In the genomic region with DNA sequence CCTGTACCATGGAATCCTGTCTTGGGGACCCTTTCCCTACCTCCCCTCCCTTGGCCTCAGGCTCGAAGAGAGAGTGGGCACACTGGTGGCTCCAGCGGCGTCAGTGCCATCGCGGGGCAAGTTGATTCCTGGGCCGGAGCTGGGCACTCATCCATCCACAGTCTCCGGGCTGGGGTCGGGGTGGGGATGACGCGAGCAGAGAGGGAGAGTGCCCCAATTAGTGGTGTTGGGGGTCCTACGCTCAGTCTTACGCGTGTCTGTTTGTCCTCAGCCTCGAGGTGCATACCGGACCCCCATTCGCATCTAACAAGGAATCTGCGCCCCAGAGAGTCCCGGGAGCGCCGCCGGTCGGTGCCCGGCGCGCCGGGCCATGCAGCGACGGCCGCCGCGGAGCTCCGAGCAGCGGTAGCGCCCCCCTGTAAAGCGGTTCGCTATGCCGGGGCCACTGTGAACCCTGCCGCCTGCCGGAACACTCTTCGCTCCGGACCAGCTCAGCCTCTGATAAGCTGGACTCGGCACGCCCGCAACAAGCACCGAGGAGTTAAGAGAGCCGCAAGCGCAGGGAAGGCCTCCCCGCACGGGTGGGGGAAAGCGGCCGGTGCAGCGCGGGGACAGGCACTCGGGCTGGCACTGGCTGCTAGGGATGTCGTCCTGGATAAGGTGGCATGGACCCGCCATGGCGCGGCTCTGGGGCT, we compare ENCODE assay signal across 9 cellular contexts. TPM values are rescaled to one million over a fixed set of nuclear protein-coding genes. Genes with fewer than 3 reads are reported as not detected.
DNase-seq lines count a peak whose midpoint lies in the region; ATAC-seq and TF ChIP-seq lines count a peak whose summit lies in the region.
"Had no signal": no experiment of that assay in that cellular context is flagged by ENCODE, and none has a peak within 500 bp of the region (broad histone marks: within the 10 kb centered on the region; RNA-seq: fewer than 3 reads in every experiment).

No MANE protein-coding gene starts in this region.

- H3K4me3 ChIP-seq in brain microvascular endothelial cell (ENCODE audit: low read depth, low read length) = peak overlapping the region; percentile 15
- H3K4me3 ChIP-seq in kidney epithelial cell (ENCODE audit: low read depth, low read length) = peak overlapping the region; percentile 34

- CTCF ChIA-PET in HEK293T (lab: Yijun Ruan, JAX) = no interaction called here

- H3K27ac ChIP-seq in brain microvascular endothelial cell = no peak overlapping the region
- peak overlapping the region; percentile 33 for H3K27ac ChIP-seq in substantia nigra (ENCODE audit: low read depth, low read length, poor library complexity, severe bottlenecking)

- peak; percentile 31 for DNase-seq in NCI-H748 (lab: John Stamatoyannopoulos, UW; ENCODE audit: unreplicated experiment)
- DNase-seq in NCI-H748 treated with DMSO at 0.1 percent for 48 hours (lab: John Stamatoyannopoulos, UW) = no peak
- no peak for DNase-seq in brain microvascular endothelial cell
- DNase-seq in kidney epithelial cell (ENCODE audit: low read depth) = no peak
- peak in 35 of 49 donors; percentile 20 to 76 (median 42) for DNase-seq in substantia nigra (lab: John Stamatoyannopoulos, UW)
- no peak for DNase-seq in HEK293T (ENCODE audit: extremely low spot score)

- H3K27me3 ChIP-seq in brain microvascular endothelial cell (replicated peaks) (peaks cover 31% of the 10 kb centered on the region), kidney epithelial cell (ENCODE audit: control insufficient read depth, insufficient read depth, low read length) (peaks cover 23% of the 10 kb centered on the region)

- no peak for ATAC-seq in HG03457 (IDR thresholded peaks at IDR 0.05; ENCODE audit: unreplicated experiment)
- no peak for ATAC-seq in GM21786 (IDR thresholded peaks at IDR 0.05; ENCODE audit: unreplicated experiment)

- in situ Hi-C loops in brain microvascular endothelial cell (cut with HindIII; ENCODE audit: low pct_ligation_motif_present, low sequenced_read_pairs) = no loop called here

- H3K36me3 ChIP-seq in brain microvascular endothelial cell (replicated peaks) (no peaks in the 10 kb centered on the region), kidney epithelial cell (ENCODE audit: control insufficient read depth, insufficient read depth, low read length) (no peaks in the 10 kb centered on the region)

- no peak for TF ChIP-seq CTCF in brain microvascular endothelial cell (IDR thresholded peaks at IDR 0.05; ENCODE audit: low read depth, low read length, missing control alignments)
- TF ChIP-seq CTCF in kidney epithelial cell (IDR thresholded peaks at IDR 0.05; ENCODE audit: insufficient read depth, low read length, poor library complexity, severe bottlenecking) = no peak

- POLR2A ChIA-PET in HEK293T (lab: Yijun Ruan, JAX) = no interaction called here

TF ChIP-seq in HEK293T, 16 proteins besides CTCF, POLR2A, EP300 and RAD21:
- TF ChIP-seq, protein P1, sequence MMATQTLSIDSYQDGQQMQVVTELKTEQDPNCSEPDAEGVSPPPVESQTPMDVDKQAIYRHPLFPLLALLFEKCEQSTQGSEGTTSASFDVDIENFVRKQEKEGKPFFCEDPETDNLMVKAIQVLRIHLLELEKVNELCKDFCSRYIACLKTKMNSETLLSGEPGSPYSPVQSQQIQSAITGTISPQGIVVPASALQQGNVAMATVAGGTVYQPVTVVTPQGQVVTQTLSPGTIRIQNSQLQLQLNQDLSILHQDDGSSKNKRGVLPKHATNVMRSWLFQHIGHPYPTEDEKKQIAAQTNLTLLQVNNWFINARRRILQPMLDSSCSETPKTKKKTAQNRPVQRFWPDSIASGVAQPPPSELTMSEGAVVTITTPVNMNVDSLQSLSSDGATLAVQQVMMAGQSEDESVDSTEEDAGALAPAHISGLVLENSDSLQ (IDR thresholded peaks at IDR 0.05) = no peak
- TF ChIP-seq LEF1 (IDR thresholded peaks at IDR 0.05; ENCODE audit: borderline replicate concordance) = no peak
- no peak for TF ChIP-seq SUZ12 (IDR thresholded peaks at IDR 0.05)
- no peak for TF ChIP-seq FOXA1 (IDR thresholded peaks at IDR 0.05)
- TF ChIP-seq FOXM1 (IDR thresholded peaks at IDR 0.05; ENCODE audit: borderline replicate concordance) = no peak
- no peak for TF ChIP-seq BHLHE40 (IDR thresholded peaks at IDR 0.05; ENCODE audit: borderline replicate concordance)
- no peak for TF ChIP-seq NFRKB (IDR thresholded peaks at IDR 0.05)
- no peak for TF ChIP-seq TARDBP (IDR thresholded peaks at IDR 0.05)
- TF ChIP-seq HDGF (IDR thresholded peaks at IDR 0.05; ENCODE audit: borderline replicate concordance) = no peak
- no peak for TF ChIP-seq FOXK2 (IDR thresholded peaks at IDR 0.05)
- TF ChIP-seq ELF4 (IDR thresholded peaks at IDR 0.05) = no peak
- TF ChIP-seq ZNF384 (IDR thresholded peaks at IDR 0.05) = no peak
- TF ChIP-seq CTBP1 (IDR thresholded peaks at IDR 0.05; ENCODE audit: borderline replicate concordance) = no peak
- no peak for TF ChIP-seq ARNT (IDR thresholded peaks at IDR 0.05)
- TF ChIP-seq L3MBTL2 (conservative IDR thresholded peaks at IDR 0.05) = no peak
- TF ChIP-seq SP1 (IDR thresholded peaks at IDR 0.05) = no peak

RNA-seq across cellular contexts. Expression of a gene that starts 0.7 kb away (rescaled TPM):
- total RNA-seq in kidney epithelial cell = 0.96 and 1.5 TPM in 2 replicates
- total RNA-seq: fibroblast of villous mesenchyme had no signal

Comparison
In these comparisons a context has a peak if more than half of its experiments do, and no peak if none do; other contexts are left out.
1. DNase-seq: peak in NCI-H748 (single experiment) and substantia nigra (35 of 49); none in NCI-H748 treated with DMSO at 0.1 percent for 48 hours (single experiment), brain microvascular endothelial cell (single experiment), kidney epithelial cell (single experiment) and HEK293T (single experiment).